In genomic region chr1:117661027-117661426, GRCh38 we compare ENCODE assay signal across 15 cellular contexts. TPM values are rescaled to one million over a fixed set of nuclear protein-coding genes. Genes with fewer than 3 reads are reported as not detected.
DNase-seq lines count a peak whose midpoint lies in the region; FAIRE-seq and TF ChIP-seq lines count a peak whose summit lies in the region.
"Had no signal": no experiment of that assay in that cellular context is flagged by ENCODE, and none has a peak within 500 bp of the region (broad histone marks: within the 10 kb centered on the region; RNA-seq: fewer than 3 reads in every experiment).

No MANE protein-coding gene starts in this region.

- H3K27ac ChIP-seq in small intestine (ENCODE audit: low read depth in 1 of 2, low read length in 1 of 2): peak overlapping the region in 1 of 2 donors; percentile 26
- no peak overlapping the region for H3K27ac ChIP-seq in brain microvascular endothelial cell
- H3K27ac ChIP-seq: gastroesophageal sphincter, SK-N-MC had no signal

- peaks cover 7% of the 10 kb centered on the region for H3K36me3 Mint-ChIP-seq in activated naive CD8-positive, alpha-beta T cell

- no peak overlapping the region for H3K4me3 ChIP-seq in small intestine (ENCODE audit: low read depth in 1 of 2, low read length in 2 of 2)
- H3K4me3 ChIP-seq in brain microvascular endothelial cell (ENCODE audit: low read depth, low read length): no peak overlapping the region
- H3K4me3 ChIP-seq: gastroesophageal sphincter, GM23338, SK-N-MC had no signal

- H3K27me3 ChIP-seq in small intestine (ENCODE audit: control insufficient read depth in 2 of 2, insufficient read depth in 2 of 2, low read length in 2 of 2): no peaks in the 10 kb centered on the region
- H3K27me3 ChIP-seq in brain microvascular endothelial cell (replicated peaks): no peaks in the 10 kb centered on the region
- H3K27me3 ChIP-seq: gastroesophageal sphincter had no signal

- H3K27ac Mint-ChIP-seq in activated naive CD8-positive, alpha-beta T cell: peak overlapping the region; percentile 72
- H3K27ac Mint-ChIP-seq: GM23338, WTC11 had no signal

- H3K4me1 ChIP-seq in small intestine (ENCODE audit: control insufficient read depth in 2 of 2, insufficient read depth in 1 of 2, low read depth in 1 of 2, low read length in 1 of 2): peaks cover 0 to 6% of the 10 kb centered on the region in 2 donors
- H3K4me1 ChIP-seq: gastroesophageal sphincter had no signal

- no peak for FAIRE-seq in small intestine (lab: Jason Lieb, UNC)

- no peaks in the 10 kb centered on the region for H3K9me3 ChIP-seq in small intestine (ENCODE audit: control insufficient read depth, low read depth)
- H3K9me3 ChIP-seq: gastroesophageal sphincter had no signal

- H3K36me3 ChIP-seq in small intestine (ENCODE audit: control insufficient read depth in 2 of 2, insufficient read depth in 2 of 2, low read length in 2 of 2) (no peaks in the 10 kb centered on the region), brain microvascular endothelial cell (replicated peaks) (no peaks in the 10 kb centered on the region)
- H3K36me3 ChIP-seq: gastroesophageal sphincter had no signal

- H3K4me1 Mint-ChIP-seq in activated naive CD8-positive, alpha-beta T cell (ENCODE audit: low read depth): peaks cover 91% of the 10 kb centered on the region

- in situ Hi-C loops in brain microvascular endothelial cell (cut with HindIII; ENCODE audit: low pct_ligation_motif_present, low sequenced_read_pairs): no loop called here

- H3K4me3 Mint-ChIP-seq in activated naive CD8-positive, alpha-beta T cell: peak overlapping the region; percentile 21
- H3K4me3 Mint-ChIP-seq: GM23338, WTC11 had no signal

- TF ChIP-seq CTCF in brain microvascular endothelial cell (IDR thresholded peaks at IDR 0.05; ENCODE audit: low read depth, low read length, missing control alignments): no peak

- peaks cover 5% of the 10 kb centered on the region for H3K27me3 Mint-ChIP-seq in activated naive CD8-positive, alpha-beta T cell

- 72 to 82% (median 73%) methylated on average over 6 of the region's 6 CpGs for WGBS in small intestine, 3 donors

- H3K9me3 Mint-ChIP-seq in activated naive CD8-positive, alpha-beta T cell (ENCODE audit: low read depth): peaks cover 15% of the 10 kb centered on the region

- DNase-seq in activated effector memory CD4-positive, alpha-beta T cell treated with anti-CD3 and anti-CD28 coated beads, Interleukin-2, amount 50 U/mL, for 16 hours: peak; percentile 67
- no peak for DNase-seq in activated effector memory CD4-positive, alpha-beta T cell treated with Interleukin-2 at 50 U/mL for 16 hours
- DNase-seq in T-helper 2 cell (peak in 3 of 5 experiments; percentile 37 to 94 (median 88)), small intestine (peak; percentile 21), NCI-H526 (lab: John Stamatoyannopoulos, UW) (no peak), brain microvascular endothelial cell (no peak), kidney tubule cell (ENCODE audit: low spot score) (no peak)
- DNase-seq: NCI-H1105, NCI-H2227 treated with DMSO at 0.1 percent for 48 hours, nucleus accumbens had no signal

RNA-seq across cellular contexts. Expression of gene TENT5C, which starts 55.2 kb away (rescaled TPM):
- 1 to 10 TPM; 2.2 to 4.6 (median 3.1) TPM for polyA plus RNA-seq in small intestine

Comparison
In these comparisons a context has a peak if more than half of its experiments do, and no peak if none do; other contexts are left out.
1. DNase-seq: peak in activated effector memory CD4-positive, alpha-beta T cell treated with anti-CD3 and anti-CD28 coated beads, Interleukin-2, amount 50 U/mL, for 16 hours (single experiment), T-helper 2 cell (3 of 5) and small intestine (single experiment); none in activated effector memory CD4-positive, alpha-beta T cell treated with Interleukin-2 at 50 U/mL for 16 hours (single experiment), NCI-H526 (0 of 2), brain microvascular endothelial cell (single experiment) and kidney tubule cell (single experiment).